2 cellular contexts compared by ENCODE assay signal in genomic region chr3:149020196-149020838, GRCh38.
TF ChIP-seq lines count a peak whose summit lies in the region.

No MANE protein-coding gene starts in this region.

TF ChIP-seq in H1, 55 proteins besides CTCF, POLR2A, EP300 and RAD21:
- no peak for TF ChIP-seq PHF8 (conservative IDR thresholded peaks at IDR 0.05; ENCODE audit: low read depth, low read length)
- no peak for TF ChIP-seq SAP30 (IDR thresholded peaks at IDR 0.05; ENCODE audit: insufficient read depth, insufficient replicate concordance, low read length)
- no peak for TF ChIP-seq RXRA (IDR thresholded peaks at IDR 0.05; ENCODE audit: insufficient read depth, low read depth, low read length)
- TF ChIP-seq SIN3A (conservative IDR thresholded peaks at IDR 0.05 in 1 of 2, IDR thresholded peaks at IDR 0.05 in 1 of 2; ENCODE audit: low read depth in 1 of 2, low read length in 2 of 2), result no peak
- no peak for TF ChIP-seq SP2 (IDR thresholded peaks at IDR 0.05; ENCODE audit: low read length)
- no peak for TF ChIP-seq SIRT6 (IDR thresholded peaks at IDR 0.05; ENCODE audit: low read length)
- no peak for TF ChIP-seq ZNF274 (IDR thresholded peaks at IDR 0.05; ENCODE audit: borderline replicate concordance, extremely low read depth, low read length)
- no peak for TF ChIP-seq NRF1 (IDR thresholded peaks at IDR 0.05; ENCODE audit: low read depth, low read length)
- TF ChIP-seq POU5F1 (IDR thresholded peaks at IDR 0.05; ENCODE audit: low read depth, low read length), result no peak
- no peak for TF ChIP-seq SIX5 (IDR thresholded peaks at IDR 0.05; ENCODE audit: low read depth, low read length)
- no peak for TF ChIP-seq GABPA (IDR thresholded peaks at IDR 0.05; ENCODE audit: borderline replicate concordance, insufficient read depth, low read length)
- no peak for TF ChIP-seq KDM5A (IDR thresholded peaks at IDR 0.05; ENCODE audit: low read length)
- TF ChIP-seq RBBP5 (IDR thresholded peaks at IDR 0.05; ENCODE audit: borderline replicate concordance, low read depth, low read length), result no peak
- TF ChIP-seq RNF2 (IDR thresholded peaks at IDR 0.05; ENCODE audit: borderline replicate concordance, low read depth, low read length, missing control alignments, poor library complexity, severe bottlenecking), result no peak

TF ChIP-seq in GM12891, 5 proteins besides CTCF, POLR2A, EP300 and RAD21:
- no peak for TF ChIP-seq POU2F2 (IDR thresholded peaks at IDR 0.05; ENCODE audit: low read depth, low read length)
- no peak for TF ChIP-seq PAX5 (IDR thresholded peaks at IDR 0.05; ENCODE audit: insufficient read depth, low read length, severe bottlenecking)
- TF ChIP-seq SPI1 (IDR thresholded peaks at IDR 0.05; ENCODE audit: low read depth, low read length), result no peak
